8 cellular contexts compared by ENCODE assay signal in genomic region chr11:72222907-72223614, GRCh38. TPM values are rescaled to one million over a fixed set of nuclear protein-coding genes. Genes with fewer than 3 reads are reported as not detected.
DNase-seq lines count a peak whose midpoint lies in the region; ATAC-seq and TF ChIP-seq lines count a peak whose summit lies in the region.

No MANE protein-coding gene starts in this region.

- peaks cover 2% of the 10 kb centered on the region for H3K27me3 Mint-ChIP-seq in activated T-helper 2 cell treated with anti-CD3 and anti-CD28 coated beads, Interferon-gamma antibody, Interleukin-2, Interleukin-4, amounts not matched to agents 10 μg/mL and 5 μg/mL and 100 μg/mL, durations not matched to agents 14 hours and 24 hours and 36 hours (ENCODE audit: low read depth)
- H3K27me3 Mint-ChIP-seq in neural crest cell (ENCODE audit: low read depth) = peaks cover 7% of the 10 kb centered on the region

- H3K27ac Mint-ChIP-seq in activated T-helper 2 cell treated with anti-CD3 and anti-CD28 coated beads, Interferon-gamma antibody, Interleukin-2, Interleukin-4, amounts not matched to agents 10 μg/mL and 5 μg/mL and 100 μg/mL, durations not matched to agents 14 hours and 24 hours and 36 hours = peak overlapping the region; percentile 77
- peak overlapping the region; percentile 78 for H3K27ac Mint-ChIP-seq in neural crest cell (ENCODE audit: unreplicated experiment)

- H3K4me1 ChIP-seq in DOHH2 (ENCODE audit: control insufficient read depth, low read length) = peaks cover 44% of the 10 kb centered on the region
- H3K4me1 ChIP-seq in stomach = peaks cover 35 to 43% (median 42%) of the 10 kb centered on the region in 4 donors

- peaks cover 6% of the 10 kb centered on the region for H3K36me3 Mint-ChIP-seq in activated T-helper 2 cell treated with anti-CD3 and anti-CD28 coated beads, Interferon-gamma antibody, Interleukin-2, Interleukin-4, amounts not matched to agents 10 μg/mL and 5 μg/mL and 100 μg/mL, durations not matched to agents 14 hours and 24 hours and 36 hours (ENCODE audit: low read depth)
- no peaks in the 10 kb centered on the region for H3K36me3 Mint-ChIP-seq in neural crest cell (ENCODE audit: low read depth)

- no peaks in the 10 kb centered on the region for H3K27me3 ChIP-seq in DOHH2 (ENCODE audit: control insufficient read depth, low read length)
- H3K27me3 ChIP-seq in stomach = no peaks in the 10 kb centered on the region

- no peak for TF ChIP-seq EP300 in stomach (IDR thresholded peaks at IDR 0.05)

- peak overlapping the region; percentile 98 for H3K4me2 ChIP-seq in DOHH2 (ENCODE audit: low read length)

- H3K36me3 ChIP-seq in DOHH2 (ENCODE audit: control insufficient read depth, low read length) (peaks cover 28% of the 10 kb centered on the region), stomach (peaks cover 5 to 16% (median 10%) of the 10 kb centered on the region in 4 donors)

- no peaks in the 10 kb centered on the region for H4K20me1 ChIP-seq in DOHH2 (ENCODE audit: control insufficient read depth, insufficient read depth, low read depth, low read length)

- H3K4me3 ChIP-seq in DOHH2 (ENCODE audit: low read length) (peak overlapping the region; percentile 96), stomach (peak overlapping the region; percentile 61 to 85 (median 80))

- peaks cover 23% of the 10 kb centered on the region for H3K4me1 Mint-ChIP-seq in activated T-helper 2 cell treated with anti-CD3 and anti-CD28 coated beads, Interferon-gamma antibody, Interleukin-2, Interleukin-4, amounts not matched to agents 10 μg/mL and 5 μg/mL and 100 μg/mL, durations not matched to agents 14 hours and 24 hours and 36 hours (ENCODE audit: low read depth)
- peaks cover 27% of the 10 kb centered on the region for H3K4me1 Mint-ChIP-seq in neural crest cell

- peaks cover 49% of the 10 kb centered on the region for H3K79me2 ChIP-seq in DOHH2 (ENCODE audit: control insufficient read depth, low read length)

- H3K27ac ChIP-seq in DOHH2 (ENCODE audit: low read depth, low read length) = peak overlapping the region; percentile 87
- peak overlapping the region; percentile 95 to 98 (median 97) for H3K27ac ChIP-seq in stomach

- H3K9me2 ChIP-seq in DOHH2 (replicated peaks; ENCODE audit: control insufficient read depth, low read length) = no peaks in the 10 kb centered on the region

- intact Hi-C loops in activated T-helper 2 cell treated with anti-CD3 and anti-CD28 coated beads, Interferon-gamma antibody, Interleukin-2, Interleukin-4, amounts not matched to agents 10 μg/mL and 5 μg/mL and 100 μg/mL, durations not matched to agents 14 hours and 24 hours and 36 hours (cut with micrococcal nuclease) = loop anchor here (1.0 to 5.0 kb wide), 5 partner anchors 82 to 436 kb away; partner anchors contain the start of genes ANAPC15, LRRC51 and NUMA1
- intact Hi-C loops in stomach (cut with DNase I; ENCODE audit: low total_unique reads) = no loop called here

- no peaks in the 10 kb centered on the region for H3K9me3 Mint-ChIP-seq in activated T-helper 2 cell treated with anti-CD3 and anti-CD28 coated beads, Interferon-gamma antibody, Interleukin-2, Interleukin-4, amounts not matched to agents 10 μg/mL and 5 μg/mL and 100 μg/mL, durations not matched to agents 14 hours and 24 hours and 36 hours
- no peaks in the 10 kb centered on the region for H3K9me3 Mint-ChIP-seq in neural crest cell

- H3K4me3 Mint-ChIP-seq in activated T-helper 2 cell treated with anti-CD3 and anti-CD28 coated beads, Interferon-gamma antibody, Interleukin-2, Interleukin-4, amounts not matched to agents 10 μg/mL and 5 μg/mL and 100 μg/mL, durations not matched to agents 14 hours and 24 hours and 36 hours (ENCODE audit: low read depth) = peak overlapping the region; percentile 80
- peak overlapping the region; percentile 93 for H3K4me3 Mint-ChIP-seq in neural crest cell

- no peaks in the 10 kb centered on the region for H3F3A ChIP-seq in DOHH2 (ENCODE audit: control insufficient read depth, insufficient read depth)

- 0 to 1% (median 0%) methylated on average over 19 to 47 of the region's 47 CpGs for WGBS in stomach, 5 donors

- ATAC-seq in GM21825 (IDR thresholded peaks at IDR 0.05; ENCODE audit: unreplicated experiment) = peak; percentile 66

- peak; percentile 96 for DNase-seq in Kasumi-1 (lab: John Stamatoyannopoulos, UW)
- peak; percentile 94 for DNase-seq in RPMI8226
- peak; percentile 95 for DNase-seq in activated T-helper 2 cell treated with anti-CD3 and anti-CD28 coated beads, Interferon-gamma antibody, Interleukin-2, Interleukin-4, amounts not matched to agents 10 μg/mL and 5 μg/mL and 100 μg/mL, durations not matched to agents 14 hours and 24 hours and 36 hours (ENCODE audit: low spot score)
- DNase-seq in fibroblast of the conjunctiva (ENCODE audit: low read depth) = peak; percentile 90
- peak; percentile 92 for DNase-seq in neural crest cell (ENCODE audit: low read depth, low spot score)
- DNase-seq in stomach = peak; percentile 96

- H3K9me3 ChIP-seq in DOHH2 (ENCODE audit: control insufficient read depth, insufficient read depth, low read length) = no peaks in the 10 kb centered on the region
- no peaks in the 10 kb centered on the region for H3K9me3 ChIP-seq in stomach

- TF ChIP-seq POLR2A in stomach (IDR thresholded peaks at IDR 0.05) = no peak

- TF ChIP-seq CTCF in DOHH2 (IDR thresholded peaks at IDR 0.05; ENCODE audit: low read depth, low read length, poor library complexity, severe bottlenecking) (no peak), neural crest cell (conservative IDR thresholded peaks at IDR 0.05) (no peak), stomach (IDR thresholded peaks at IDR 0.05) (peak in 4 of 7 experiments; percentile 27 to 78 (median 44))

RNA-seq across cellular contexts. Expression of gene INPPL1, which starts 1.5 kb away (rescaled TPM):
- total RNA-seq in activated T-helper 2 cell treated with anti-CD3 and anti-CD28 coated beads, Interferon-gamma antibody, Interleukin-2, Interleukin-4, amounts not matched to agents 10 μg/mL and 5 μg/mL and 100 μg/mL, durations not matched to agents 14 hours and 24 hours and 36 hours = 176 TPM in 2 replicates
- 242 and 247 TPM in 2 replicates for total RNA-seq in neural crest cell
- 100 to 1,000 TPM in 4 of 5 donors, 10 to 100 TPM in 1; 40.2 to 226 (median 153) TPM for total RNA-seq in stomach
- polyA plus RNA-seq in stomach = 10 to 100 TPM; 20.9 to 63.1 (median 51.2) TPM

RNA-seq across cellular contexts. Expression of gene FOLR2, which starts 6.5 kb away (rescaled TPM):
- total RNA-seq in activated T-helper 2 cell treated with anti-CD3 and anti-CD28 coated beads, Interferon-gamma antibody, Interleukin-2, Interleukin-4, amounts not matched to agents 10 μg/mL and 5 μg/mL and 100 μg/mL, durations not matched to agents 14 hours and 24 hours and 36 hours = not detected in 2 replicates
- not detected in 2 replicates for total RNA-seq in neural crest cell
- 10 to 100 TPM in 2 of 5 donors, 1 to 10 TPM in 3; 1.8 to 28.6 (median 9.6) TPM for total RNA-seq in stomach
- polyA plus RNA-seq in stomach = 10 to 100 TPM in 1 of 3 donors, 1 to 10 TPM in 2; 3.2 to 14.8 (median 9.0) TPM

RNA-seq across cellular contexts. Expression of gene PHOX2A, which starts 20.9 kb away (rescaled TPM):
- total RNA-seq in activated T-helper 2 cell treated with anti-CD3 and anti-CD28 coated beads, Interferon-gamma antibody, Interleukin-2, Interleukin-4, amounts not matched to agents 10 μg/mL and 5 μg/mL and 100 μg/mL, durations not matched to agents 14 hours and 24 hours and 36 hours = not detected in 2 replicates
- total RNA-seq in neural crest cell = 5.1 and 5.6 TPM in 2 replicates
- not detected for total RNA-seq in stomach
- polyA plus RNA-seq in stomach = under 1 TPM in 1 of 3 donors, not detected in 2; 0.53 TPM

RNA-seq across cellular contexts. Expression of gene FOLR1, which starts 31.1 kb away (rescaled TPM):
- total RNA-seq in activated T-helper 2 cell treated with anti-CD3 and anti-CD28 coated beads, Interferon-gamma antibody, Interleukin-2, Interleukin-4, amounts not matched to agents 10 μg/mL and 5 μg/mL and 100 μg/mL, durations not matched to agents 14 hours and 24 hours and 36 hours = not detected in 2 replicates
- not detected in 2 replicates for total RNA-seq in neural crest cell
- total RNA-seq in stomach = 10 to 100 TPM in 1 of 5 donors, under 1 TPM in 1, not detected in 3; 0.55 to 22.6 TPM
- 10 to 100 TPM in 1 of 3 donors, 1 to 10 TPM in 2; 4.1 to 20.9 (median 6.1) TPM for polyA plus RNA-seq in stomach

Comparison
In these comparisons a context has a peak if more than half of its experiments do, and no peak if none do; other contexts are left out.
1. Peak in every context shown above with its lines: DNase-seq, ATAC-seq, H3K4me3 ChIP-seq and H3K27ac ChIP-seq.
2. CTCF ChIP-seq: peak in stomach (4 of 7); none in DOHH2 (single experiment) and neural crest cell (single experiment).